Comparison of ENCODE assay signal across 8 cellular contexts in the genomic region with DNA sequence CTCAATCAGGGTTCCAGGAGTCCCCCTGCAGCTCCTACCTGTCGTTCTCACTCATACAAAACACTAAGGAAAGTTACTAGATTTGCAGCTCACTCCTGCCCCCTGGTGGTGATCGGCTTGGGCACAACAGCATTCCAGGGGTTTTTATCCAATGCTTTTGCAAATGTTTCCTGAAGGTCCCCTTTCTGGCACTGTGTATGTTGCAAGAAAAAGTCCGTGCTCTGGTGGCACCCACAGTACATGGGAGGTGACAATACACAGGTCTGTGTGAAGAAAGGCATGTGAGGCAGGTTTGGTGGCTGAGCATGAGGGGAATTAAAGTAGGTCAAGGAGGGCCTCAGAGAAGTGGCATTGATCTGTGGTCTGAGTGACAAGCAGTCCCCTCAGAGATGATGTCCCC. TPM values are rescaled to one million over a fixed set of nuclear protein-coding genes. Genes with fewer than 3 reads are reported as not detected.
DNase-seq lines count a peak whose midpoint lies in the region; ATAC-seq and TF ChIP-seq lines count a peak whose summit lies in the region.

No MANE protein-coding gene starts in this region.

- no peaks in the 10 kb centered on the region for H3K4me1 ChIP-seq in right cardiac atrium (ENCODE audit: control insufficient read depth, insufficient read depth, low read length)
- peaks cover 0 to 7% of the 10 kb centered on the region in 2 donors for H3K4me1 ChIP-seq in gastrocnemius medialis

- intact Hi-C loops in right cardiac atrium (cut with DNase I), result loop anchor here in 1 of 4 donors (2.0 kb wide), 1 partner anchor 120 kb away; no protein-coding TSS in a partner anchor
- intact Hi-C loops in gastrocnemius medialis (cut with DNase I; ENCODE audit: low total_unique reads), result loop anchor here (1.0 to 10.0 kb wide), 3 partner anchors 120 to 274 kb away; a partner anchor contains a TSS

- in situ Hi-C loops in gastrocnemius medialis (cut with MboI; ENCODE audit: low sequenced_read_pairs in 4 of 4), result loop anchor here (5.0 to 25.0 kb wide), 3 partner anchors 122 to 464 kb away; a partner anchor contains a TSS

- no peaks in the 10 kb centered on the region for H3K4me1 Mint-ChIP-seq in T-helper 2 cell treated with Interferon-gamma antibody and Interleukin-4, amounts not matched to agents 5 μg/mL and 100 μg/mL, for 36 hours (ENCODE audit: low read depth)

- ATAC-seq in right cardiac atrium (peak; percentile 62 to 68), gastrocnemius medialis (peak; percentile 72 to 73), GM21825 (IDR thresholded peaks at IDR 0.05; ENCODE audit: unreplicated experiment) (no peak), HG02870 (IDR thresholded peaks at IDR 0.05; ENCODE audit: unreplicated experiment) (no peak)

- H3K4me3 Mint-ChIP-seq in T-helper 2 cell treated with Interferon-gamma antibody and Interleukin-4, amounts not matched to agents 5 μg/mL and 100 μg/mL, for 36 hours, result no peak overlapping the region

- peak; percentile 87 for TF ChIP-seq CTCF in GM12865 (IDR thresholded peaks at IDR 0.05; ENCODE audit: insufficient read depth, low read depth, low read length, missing control alignments)
- peak; percentile 87 to 96 (median 92) for TF ChIP-seq CTCF in gastrocnemius medialis (IDR thresholded peaks at IDR 0.05 in 4 of 5, conservative IDR thresholded peaks at IDR 0.05 in 1 of 5)

- peaks cover 0 to 32% of the 10 kb centered on the region in 2 donors for H3K36me3 ChIP-seq in gastrocnemius medialis

- WGBS in right cardiac atrium, result 0% methylated on average over 3 of the region's 3 CpGs

- no peaks in the 10 kb centered on the region for H3K9me3 Mint-ChIP-seq in T-helper 2 cell treated with Interferon-gamma antibody and Interleukin-4, amounts not matched to agents 5 μg/mL and 100 μg/mL, for 36 hours

- no peak overlapping the region for H3K27ac ChIP-seq in right cardiac atrium (ENCODE audit: low read length)
- no peak overlapping the region for H3K27ac ChIP-seq in gastrocnemius medialis

- H3K27me3 ChIP-seq in right cardiac atrium (ENCODE audit: control insufficient read depth, insufficient read depth) (no peaks in the 10 kb centered on the region), gastrocnemius medialis (no peaks in the 10 kb centered on the region)

- no peak for TF ChIP-seq POLR2A in gastrocnemius medialis (IDR thresholded peaks at IDR 0.05)

- peaks cover 12% of the 10 kb centered on the region for H3K36me3 Mint-ChIP-seq in T-helper 2 cell treated with Interferon-gamma antibody and Interleukin-4, amounts not matched to agents 5 μg/mL and 100 μg/mL, for 36 hours (ENCODE audit: low read depth)

- H3K4me3 ChIP-seq in GM12865 (ENCODE audit: low read depth, low read length), result no peak overlapping the region
- no peak overlapping the region for H3K4me3 ChIP-seq in right cardiac atrium (ENCODE audit: low read length)
- H3K4me3 ChIP-seq in gastrocnemius medialis, result no peak overlapping the region

- H3K9me3 ChIP-seq in right cardiac atrium (ENCODE audit: control insufficient read depth, low read length) (no peaks in the 10 kb centered on the region), gastrocnemius medialis (no peaks in the 10 kb centered on the region)

- DNase-seq in GM12865 (ENCODE audit: low read depth) (peak; percentile 86), NCI-H1694 treated with DMSO at 0.1 percent for 48 hours (lab: John Stamatoyannopoulos, UW) (peak; percentile 68), anterior cingulate cortex (lab: John Stamatoyannopoulos, UW) (peak in 56 of 58 donors; percentile 6 to 98 (median 62)), right cardiac atrium (peak; percentile 85 to 96 (median 92)), gastrocnemius medialis (peak; percentile 64 to 77)
- peak; percentile 67 for DNase-seq in T-helper 2 cell treated with Interferon-gamma antibody and Interleukin-4, amounts not matched to agents 5 μg/mL and 100 μg/mL, for 36 hours (ENCODE audit: low spot score)

- H3K27me3 Mint-ChIP-seq in T-helper 2 cell treated with Interferon-gamma antibody and Interleukin-4, amounts not matched to agents 5 μg/mL and 100 μg/mL, for 36 hours (ENCODE audit: low read depth), result no peaks in the 10 kb centered on the region

- H3K27ac Mint-ChIP-seq in T-helper 2 cell treated with Interferon-gamma antibody and Interleukin-4, amounts not matched to agents 5 μg/mL and 100 μg/mL, for 36 hours, result peak overlapping the region; percentile 15

RNA-seq across cellular contexts. Expression of a gene that starts 8.6 kb away (rescaled TPM):
- 10 to 100 TPM; 56.3 to 77.0 (median 73.4) TPM for total RNA-seq in right cardiac atrium
- polyA plus RNA-seq in right cardiac atrium, result 71.6 TPM
- total RNA-seq in gastrocnemius medialis, result 10 to 100 TPM; 32.6 to 58.5 (median 50.9) TPM

RNA-seq across cellular contexts. Expression of a gene that starts 14.4 kb away (rescaled TPM):
- 100 to 1,000 TPM; 131 to 133 (median 132) TPM for total RNA-seq in right cardiac atrium
- polyA plus RNA-seq in right cardiac atrium, result 228 TPM
- 100 to 1,000 TPM; 133 to 189 (median 163) TPM for total RNA-seq in gastrocnemius medialis

RNA-seq across cellular contexts. Expression of a gene that starts 31.4 kb away (rescaled TPM):
- total RNA-seq in right cardiac atrium (10 to 100 TPM in 3 of 4 donors, 1 to 10 TPM in 1; 8.4 to 14.2 (median 11.0) TPM), gastrocnemius medialis (10 to 100 TPM in 1 of 4 donors, 1 to 10 TPM in 3; 6.4 to 10.1 (median 8.4) TPM)
- 5.5 TPM for polyA plus RNA-seq in right cardiac atrium

RNA-seq across cellular contexts. Expression of a gene that starts 49.5 kb away (rescaled TPM):
- total RNA-seq in right cardiac atrium (10 to 100 TPM; 16.0 to 20.6 (median 17.8) TPM), gastrocnemius medialis (1 to 10 TPM; 2.0 to 5.0 (median 3.2) TPM)
- 7.2 TPM for polyA plus RNA-seq in right cardiac atrium

RNA-seq across cellular contexts. Expression of a gene that starts 55.6 kb away (rescaled TPM):
- total RNA-seq in right cardiac atrium (10 to 100 TPM; 13.9 to 20.1 (median 15.1) TPM), gastrocnemius medialis (10 to 100 TPM; 10.0 to 15.9 (median 11.8) TPM)
- 9.8 TPM for polyA plus RNA-seq in right cardiac atrium

Comparison
In these comparisons a context has a peak if more than half of its experiments do, and no peak if none do; other contexts are left out.
1. ATAC-seq: peak in right cardiac atrium (2 of 2) and gastrocnemius medialis (2 of 2); none in GM21825 (single experiment) and HG02870 (single experiment).
2. Peak in every context shown above with its lines, with median percentiles within 50 percentile points of each other: DNase-seq.